ENCODE assay signal across 8 cellular contexts in the genomic region with DNA sequence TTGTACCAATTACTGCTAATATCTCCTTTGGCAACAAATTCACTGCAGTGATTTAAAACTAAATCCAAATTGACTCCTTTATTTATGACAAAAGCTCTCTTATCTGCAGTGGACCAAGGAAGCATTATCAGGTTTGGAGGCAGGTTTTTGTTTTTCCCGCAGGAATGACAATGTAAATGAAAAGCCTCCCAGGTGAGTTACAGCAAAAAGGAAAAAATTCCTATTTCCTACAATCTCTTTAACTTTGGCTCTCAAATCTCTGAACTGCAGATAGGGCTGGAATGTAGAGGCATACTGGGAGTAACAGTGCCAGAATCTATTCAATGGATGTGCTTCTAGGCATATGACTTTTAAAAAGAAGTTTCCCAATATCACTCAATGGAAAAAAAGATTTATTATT. TPM values are rescaled to one million over a fixed set of nuclear protein-coding genes. Genes with fewer than 3 reads are reported as not detected.
"Had no signal": no experiment of that assay in that cellular context is flagged by ENCODE, and none has a peak within 500 bp of the region (broad histone marks: within the 10 kb centered on the region; RNA-seq: fewer than 3 reads in every experiment).

No MANE protein-coding gene starts in this region.

- H3K4me1 Mint-ChIP-seq: IgD-negative memory B cell had no signal

- H3K4me3 Mint-ChIP-seq: IgD-negative memory B cell had no signal

- H3K9me3 Mint-ChIP-seq: IgD-negative memory B cell had no signal

- H3K36me3 Mint-ChIP-seq: IgD-negative memory B cell had no signal

- DNase-seq: IMR-90, KBM-7, KG1 had no signal

- H3K27ac ChIP-seq: HL-60 had no signal

- ATAC-seq: HepG2, K562 had no signal

- H3K27me3 Mint-ChIP-seq: IgD-negative memory B cell had no signal

- H3K27ac Mint-ChIP-seq: IgD-negative memory B cell had no signal

- H3K4me3 ChIP-seq: K562 had no signal

RNA-seq across cellular contexts. Expression of gene LRP2, which starts 28.9 kb away (rescaled TPM):
- total RNA-seq: HT-29, IMR-90 had no signal
- polyA plus RNA-seq: IgD-negative memory B cell, IMR-90 had no signal
